8 cellular contexts compared by ENCODE assay signal in genomic region chr1:229156819-229157218, GRCh38.
DNase-seq lines count a peak whose midpoint lies in the region; ATAC-seq and TF ChIP-seq lines count a peak whose summit lies in the region.

No MANE protein-coding gene starts in this region.

- peak; percentile 79 for ATAC-seq in upper lobe of right lung

- H3K36me3 ChIP-seq in WERI-Rb-1 (no peaks in the 10 kb centered on the region), upper lobe of right lung (no peaks in the 10 kb centered on the region)

- DNase-seq in NOMO-1 treated with DMSO at 0.1 percent for 48 hours (lab: John Stamatoyannopoulos, UW; ENCODE audit: unreplicated experiment), result peak; percentile 8
- no peak for DNase-seq in NOMO-1 treated with dmso at 0.1 percent for 144 hours (lab: John Stamatoyannopoulos, UW; ENCODE audit: unreplicated experiment)
- DNase-seq in WERI-Rb-1, result peak; percentile 9
- peak; percentile 22 for DNase-seq in inferior parietal cortex (ENCODE audit: extremely low spot score)
- DNase-seq in upper lobe of right lung, result no peak
- DNase-seq in activated naive CD8-positive, alpha-beta T cell treated with anti-CD3 and anti-CD28 coated beads for 36 hours, result no peak
- DNase-seq in activated naive CD4-positive, alpha-beta T cell treated with anti-CD3 and anti-CD28 coated beads, Interleukin-2, amount 50 U/mL, for 16 hours, result no peak
- no peak for DNase-seq in NCI-H345 treated with DMSO at 0.1 percent for 48 hours (lab: John Stamatoyannopoulos, UW; ENCODE audit: unreplicated experiment)

- no peak overlapping the region for H3K27ac ChIP-seq in WERI-Rb-1
- no peak overlapping the region for H3K27ac ChIP-seq in upper lobe of right lung

- peaks cover 2% of the 10 kb centered on the region for H3K36me3 Mint-ChIP-seq in activated naive CD8-positive, alpha-beta T cell treated with anti-CD3 and anti-CD28 coated beads for 36 hours

- no peaks in the 10 kb centered on the region for H3K27me3 ChIP-seq in WERI-Rb-1 (ENCODE audit: insufficient read depth, low read depth, severe bottlenecking)
- no peaks in the 10 kb centered on the region for H3K27me3 ChIP-seq in upper lobe of right lung

- H3K27ac Mint-ChIP-seq in activated naive CD8-positive, alpha-beta T cell treated with anti-CD3 and anti-CD28 coated beads for 36 hours, result no peak overlapping the region

- H3K9me3 ChIP-seq in WERI-Rb-1 (ENCODE audit: severe bottlenecking) (no peaks in the 10 kb centered on the region), upper lobe of right lung (no peaks in the 10 kb centered on the region)

- no peaks in the 10 kb centered on the region for H3K9me3 Mint-ChIP-seq in activated naive CD8-positive, alpha-beta T cell treated with anti-CD3 and anti-CD28 coated beads for 36 hours

- peak; percentile 43 for TF ChIP-seq CTCF in WERI-Rb-1 (IDR thresholded peaks at IDR 0.05; ENCODE audit: low read depth, low read length)
- TF ChIP-seq CTCF in upper lobe of right lung (IDR thresholded peaks at IDR 0.05), result peak; percentile 57

- intact Hi-C loops in upper lobe of right lung (cut with DNase I), result no loop called here

- peaks cover 3% of the 10 kb centered on the region for H3K4me1 ChIP-seq in upper lobe of right lung

- H3K27me3 Mint-ChIP-seq in activated naive CD8-positive, alpha-beta T cell treated with anti-CD3 and anti-CD28 coated beads for 36 hours, result no peaks in the 10 kb centered on the region

- no peak overlapping the region for H3K4me3 Mint-ChIP-seq in activated naive CD8-positive, alpha-beta T cell treated with anti-CD3 and anti-CD28 coated beads for 36 hours

- H3K4me1 Mint-ChIP-seq in activated naive CD8-positive, alpha-beta T cell treated with anti-CD3 and anti-CD28 coated beads for 36 hours, result peaks cover 16% of the 10 kb centered on the region

- no peak overlapping the region for H3K4me3 ChIP-seq in WERI-Rb-1 (ENCODE audit: low read depth, low read length)
- no peak overlapping the region for H3K4me3 ChIP-seq in upper lobe of right lung

Comparison
In these comparisons a context has a peak if more than half of its experiments do, and no peak if none do; other contexts are left out.
1. DNase-seq: peak in NOMO-1 treated with DMSO at 0.1 percent for 48 hours (single experiment), WERI-Rb-1 (single experiment) and inferior parietal cortex (single experiment); none in NOMO-1 treated with dmso at 0.1 percent for 144 hours (single experiment), upper lobe of right lung (single experiment), activated naive CD8-positive, alpha-beta T cell treated with anti-CD3 and anti-CD28 coated beads for 36 hours (single experiment), activated naive CD4-positive, alpha-beta T cell treated with anti-CD3 and anti-CD28 coated beads, Interleukin-2, amount 50 U/mL, for 16 hours (single experiment) and NCI-H345 treated with DMSO at 0.1 percent for 48 hours (single experiment).